In the genomic region with DNA sequence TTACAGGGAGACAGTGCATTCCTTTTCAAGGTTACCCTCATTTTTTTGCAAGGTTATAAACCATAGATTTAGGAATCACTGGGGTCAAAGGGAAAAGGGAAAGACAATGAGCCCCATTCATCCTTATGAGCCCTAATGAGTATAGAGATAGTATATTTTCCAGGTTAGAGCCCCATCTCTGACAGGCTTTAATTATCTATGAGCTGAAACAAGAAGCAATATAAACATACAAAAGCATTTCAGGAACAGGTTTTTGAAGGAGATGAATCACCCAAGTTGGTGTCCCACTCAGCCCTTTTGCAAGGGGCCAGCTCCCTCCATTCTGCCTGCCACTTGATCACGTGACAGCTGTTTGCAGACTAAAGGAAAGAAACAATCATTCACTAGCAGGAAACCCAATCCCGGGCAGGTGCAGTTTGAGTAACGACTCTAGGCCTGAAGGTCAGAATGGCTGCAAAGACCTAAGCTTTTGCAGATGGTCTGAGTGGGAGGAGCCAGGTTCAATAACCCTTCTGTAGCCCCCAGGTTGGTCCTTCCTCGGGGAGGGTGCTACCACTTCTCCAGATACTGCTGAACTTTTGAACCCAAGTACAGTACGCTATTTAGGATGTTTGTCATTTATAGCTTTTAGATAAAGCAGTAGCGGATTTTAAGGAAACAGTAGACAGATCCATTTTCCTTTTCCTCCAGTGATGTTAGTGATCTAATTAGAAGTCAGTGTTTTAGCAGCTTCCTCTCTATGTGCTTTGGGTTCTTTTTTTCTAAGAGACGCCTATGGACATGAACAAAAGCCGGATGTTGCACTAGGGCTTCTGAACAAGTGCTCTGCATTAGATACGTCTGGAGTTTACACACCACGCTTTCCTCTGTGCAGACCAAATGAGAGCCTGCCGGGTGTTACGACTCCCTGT, we compare ENCODE assay signal across 9 cellular contexts.
A peak's percentile ranks its signal among the peaks of the same experiment; 100 is the strongest.
DNase-seq lines count a peak whose midpoint lies in the region; ATAC-seq and TF ChIP-seq lines count a peak whose summit lies in the region.
"Had no signal": no experiment of that assay in that cellular context is flagged by ENCODE, and none has a peak within 500 bp of the region (broad histone marks: within the 10 kb centered on the region; RNA-seq: fewer than 3 reads in every experiment).

No MANE protein-coding gene starts in this region.

- H3K27me3 ChIP-seq in ovary = no peaks in the 10 kb centered on the region

- H3K4me3 ChIP-seq in ovary = no peak overlapping the region

- no peak for TF ChIP-seq POLR2A in ovary (IDR thresholded peaks at IDR 0.05)

- ATAC-seq in HG02970 (IDR thresholded peaks at IDR 0.05; ENCODE audit: low FRiP score, unreplicated experiment) = no peak
- no peak for ATAC-seq in effector memory CD8-positive, alpha-beta T cell (replicated peaks)

- no peak overlapping the region for H3K27ac ChIP-seq in ovary

- peaks cover 3% of the 10 kb centered on the region for H3K4me1 ChIP-seq in ovary (ENCODE audit: insufficient read depth)

- H3K36me3 Mint-ChIP-seq in activated naive CD8-positive, alpha-beta T cell = no peaks in the 10 kb centered on the region
- H3K36me3 Mint-ChIP-seq in effector memory CD8-positive, alpha-beta T cell (ENCODE audit: insufficient read depth) = no peaks in the 10 kb centered on the region
- H3K36me3 Mint-ChIP-seq: CD4-positive, CD25-positive, alpha-beta regulatory T cell had no signal

- 68 to 73% (median 72%) methylated on average over 12 of the region's 12 CpGs for WGBS in ovary, 3 donors

- no peak overlapping the region for H3K27ac Mint-ChIP-seq in activated naive CD8-positive, alpha-beta T cell
- no peak overlapping the region for H3K27ac Mint-ChIP-seq in effector memory CD8-positive, alpha-beta T cell
- H3K27ac Mint-ChIP-seq: CD4-positive, CD25-positive, alpha-beta regulatory T cell had no signal

- DNase-seq in activated T-cell treated with anti-CD3 and anti-CD28 coated beads for 48 hours (ENCODE audit: low read depth) = peak; percentile 3
- DNase-seq in activated T-cell treated with anti-CD3 and anti-CD28 coated beads, Interleukin-2, amount 50 U/mL, for 1 hour = no peak
- DNase-seq in NCI-H1436 treated with DMSO at 0.1 percent for 48 hours (lab: John Stamatoyannopoulos, UW) = peak; percentile 76
- DNase-seq in renal cortical epithelial cell (ENCODE audit: low read depth) = peak; percentile 73
- DNase-seq in ovary = no peak
- DNase-seq in effector memory CD8-positive, alpha-beta T cell = no peak

- no peak for TF ChIP-seq EP300 in ovary (IDR thresholded peaks at IDR 0.05)

- H3K9me3 Mint-ChIP-seq in activated naive CD8-positive, alpha-beta T cell (ENCODE audit: low read depth) = no peaks in the 10 kb centered on the region
- H3K9me3 Mint-ChIP-seq in effector memory CD8-positive, alpha-beta T cell = no peaks in the 10 kb centered on the region

- H3K36me3 ChIP-seq in ovary = no peaks in the 10 kb centered on the region

- intact Hi-C loops in ovary (cut with DNase I) = no loop called here

- peaks cover 5% of the 10 kb centered on the region for H3K4me1 Mint-ChIP-seq in activated naive CD8-positive, alpha-beta T cell (ENCODE audit: low read depth)
- no peaks in the 10 kb centered on the region for H3K4me1 Mint-ChIP-seq in effector memory CD8-positive, alpha-beta T cell (ENCODE audit: low read depth in 2 of 2)

- TF ChIP-seq CTCF in ovary (IDR thresholded peaks at IDR 0.05) = no peak

- no peaks in the 10 kb centered on the region for H3K9me3 ChIP-seq in ovary

- peak overlapping the region; percentile 21 for H3K4me3 Mint-ChIP-seq in activated naive CD8-positive, alpha-beta T cell
- no peak overlapping the region for H3K4me3 Mint-ChIP-seq in effector memory CD8-positive, alpha-beta T cell
- H3K4me3 Mint-ChIP-seq: CD4-positive, CD25-positive, alpha-beta regulatory T cell had no signal

- peaks cover 4% of the 10 kb centered on the region for H3K27me3 Mint-ChIP-seq in activated naive CD8-positive, alpha-beta T cell
- H3K27me3 Mint-ChIP-seq in effector memory CD8-positive, alpha-beta T cell = no peaks in the 10 kb centered on the region

Comparison
In these comparisons a context has a peak if more than half of its experiments do, and no peak if none do; other contexts are left out.
1. DNase-seq: peak in activated T-cell treated with anti-CD3 and anti-CD28 coated beads for 48 hours (single experiment), NCI-H1436 treated with DMSO at 0.1 percent for 48 hours (single experiment) and renal cortical epithelial cell (single experiment); none in activated T-cell treated with anti-CD3 and anti-CD28 coated beads, Interleukin-2, amount 50 U/mL, for 1 hour (single experiment), ovary (0 of 5) and effector memory CD8-positive, alpha-beta T cell (0 of 3).